Comparison of ENCODE assay signal across 8 cellular contexts in the genomic region with DNA sequence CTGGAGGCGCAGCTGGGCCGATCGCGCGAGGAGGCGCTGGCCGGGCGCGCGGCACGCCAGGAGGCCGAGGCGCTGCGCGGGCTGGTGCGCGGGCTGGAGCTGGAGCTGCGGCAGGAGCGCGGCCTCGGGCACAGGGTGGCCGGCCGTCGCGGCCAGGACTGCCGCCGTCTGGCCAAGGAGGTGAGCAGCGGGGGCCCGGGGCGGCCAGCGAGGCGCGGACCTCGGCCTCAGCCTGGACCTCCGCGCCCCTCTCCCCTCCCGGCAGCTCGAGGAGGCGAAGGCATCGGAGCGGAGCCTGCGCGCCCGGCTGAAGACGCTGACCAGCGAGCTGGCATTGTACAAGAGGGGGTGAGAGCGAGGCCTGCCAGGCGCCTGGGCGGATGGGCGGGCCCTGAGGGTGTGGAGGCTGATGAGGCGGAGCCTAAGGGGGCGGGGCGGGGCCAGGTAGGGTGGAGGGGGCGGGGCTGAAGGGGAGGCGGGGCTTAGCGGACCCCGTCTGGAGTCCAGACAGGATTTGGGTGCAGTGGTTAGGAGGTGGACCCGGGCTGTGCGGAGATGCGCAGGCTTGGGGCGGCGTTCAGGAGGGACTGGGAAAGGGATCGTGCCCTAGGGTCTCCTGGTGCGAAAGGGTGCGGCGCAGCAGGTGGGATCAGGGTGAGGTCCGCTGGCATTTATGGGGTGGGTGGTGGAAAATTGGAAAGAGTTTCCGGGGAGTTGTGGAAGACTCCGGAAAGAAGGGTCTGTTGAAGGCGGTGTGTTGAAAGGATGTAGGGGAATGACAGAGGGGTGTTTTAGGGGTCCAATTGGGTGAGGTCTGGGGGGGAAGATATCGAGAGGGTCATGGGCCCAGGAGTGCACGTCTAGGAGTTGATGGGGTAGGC. TPM values are rescaled to one million over a fixed set of nuclear protein-coding genes. Genes with fewer than 3 reads are reported as not detected.
DNase-seq lines count a peak whose midpoint lies in the region; ATAC-seq, FAIRE-seq and TF ChIP-seq lines count a peak whose summit lies in the region.

No MANE protein-coding gene starts in this region.

- CTCF ChIA-PET in T-cell (lab: Charles Lee): interaction anchor here in 1 of 2 donors (0.6 to 1.4 kb wide), 2 partner anchors 20 to 245 kb away, joined by 3 to 4 read pairs; partner anchors contain the start of gene CCDC61

- no peak for FAIRE-seq in H54 (lab: Jason Lieb, UNC)

- H3K4me3 ChIP-seq in ascending aorta (peak overlapping the region; percentile 76 to 80), iPS-18a (ENCODE audit: low read length) (peak overlapping the region; percentile 57)

- POLR2A ChIA-PET in T-cell (lab: Charles Lee): no interaction called here

- H3K9me3 ChIP-seq in ascending aorta (no peaks in the 10 kb centered on the region), iPS-18a (ENCODE audit: control insufficient read depth, low read depth, low read length) (no peaks in the 10 kb centered on the region)

- ATAC-seq in T-cell (replicated peaks in 1 of 4) (peak; percentile 53 to 74 (median 58)), HG03378 (IDR thresholded peaks at IDR 0.05; ENCODE audit: unreplicated experiment) (no peak)

- H3K9me3 Mint-ChIP-seq in T-cell: no peaks in the 10 kb centered on the region

- TF ChIP-seq POLR2A in H54 (IDR thresholded peaks at IDR 0.05; ENCODE audit: low read depth, low read length): no peak

- H3K27ac ChIP-seq in ascending aorta (peak overlapping the region in 1 of 2 donors; percentile 37), iPS-18a (ENCODE audit: low read length) (no peak overlapping the region)

- DNase-seq in NCI-H345 (lab: John Stamatoyannopoulos, UW) (peak; percentile 48), NCI-H345 treated with DMSO at 0.1 percent for 48 hours (lab: John Stamatoyannopoulos, UW; ENCODE audit: unreplicated experiment) (no peak), T-cell (peak in 33 of 34 experiments; percentile 32 to 74 (median 58)), ascending aorta (ENCODE audit: low spot score in 2 of 2) (peak in 1 of 2 donors; percentile 16), H54 (ENCODE audit: insufficient read length, low spot score) (no peak)
- peak; percentile 80 for DNase-seq in stimulated activated CD4-positive, alpha-beta T cell treated with anti-CD3 and anti-CD28 coated beads, Interleukin-15, amount 100 ng/mL, for 24 hours

- H3K4me3 Mint-ChIP-seq in T-cell: peak overlapping the region; percentile 68 to 96 (median 77)

- no peaks in the 10 kb centered on the region for H3K27me3 ChIP-seq in ascending aorta
- peaks cover 32% of the 10 kb centered on the region for H3K27me3 ChIP-seq in iPS-18a (ENCODE audit: control insufficient read depth, insufficient read depth, low read length)

- H3K36me3 Mint-ChIP-seq in T-cell: peaks cover 6% of the 10 kb centered on the region

- H3K9ac ChIP-seq in iPS-18a (ENCODE audit: low read length): no peak overlapping the region

- H3K4me1 Mint-ChIP-seq in T-cell: peaks cover 14 to 20% (median 17%) of the 10 kb centered on the region in 3 donors

- H3K27me3 Mint-ChIP-seq in T-cell: peaks cover 6 to 10% of the 10 kb centered on the region in 2 donors

- no peak for TF ChIP-seq CTCF in ascending aorta (IDR thresholded peaks at IDR 0.05)

- peaks cover 12 to 17% of the 10 kb centered on the region in 2 donors for H3K4me1 ChIP-seq in ascending aorta
- H3K4me1 ChIP-seq in iPS-18a (ENCODE audit: control insufficient read depth, low read depth, low read length): peaks cover 10% of the 10 kb centered on the region

- intact Hi-C loops in ascending aorta (cut with DNase I): loop anchor here (5.0 kb wide), 1 partner anchor 198 kb away; the partner anchor contains the start of gene RSPH6A

- H3K36me3 ChIP-seq in ascending aorta (no peaks in the 10 kb centered on the region), iPS-18a (ENCODE audit: control insufficient read depth, low read depth, low read length) (no peaks in the 10 kb centered on the region)

- H3K27ac Mint-ChIP-seq in T-cell: no peak overlapping the region

RNA-seq across cellular contexts. Expression of gene PGLYRP1, which starts 7.5 kb away (rescaled TPM):
- not detected for total RNA-seq in T-cell
- not detected for total RNA-seq in ascending aorta

RNA-seq across cellular contexts. Expression of gene CCDC61, which starts 20.1 kb away (rescaled TPM):
- total RNA-seq in T-cell: 10 to 100 TPM; 18.3 to 42.9 (median 39.4) TPM
- total RNA-seq in ascending aorta: 13.7 TPM

RNA-seq across cellular contexts. Expression of gene IGFL4, which starts 25.5 kb away (rescaled TPM):
- total RNA-seq in T-cell: not detected
- not detected for total RNA-seq in ascending aorta

RNA-seq across cellular contexts. Expression of gene NOVA2, which starts 41.7 kb away (rescaled TPM):
- total RNA-seq in T-cell (under 1 TPM in 1 of 5 donors, not detected in 4; 0.03 TPM), ascending aorta (11.3 TPM)

Comparison
In these comparisons a context has a peak if more than half of its experiments do, and no peak if none do; other contexts are left out.
1. DNase-seq: peak in NCI-H345 (single experiment), T-cell (33 of 34) and stimulated activated CD4-positive, alpha-beta T cell treated with anti-CD3 and anti-CD28 coated beads, Interleukin-15, amount 100 ng/mL, for 24 hours (single experiment); none in NCI-H345 treated with DMSO at 0.1 percent for 48 hours (single experiment) and H54 (single experiment).